1 cellular context compared by ENCODE assay signal in genomic region chr14:77157716-77158115, GRCh38.
TF ChIP-seq lines count a peak whose summit lies in the region.

No MANE protein-coding gene starts in this region.

TF ChIP-seq in H1, 55 proteins besides CTCF, POLR2A, EP300 and RAD21:
- no peak for TF ChIP-seq ASH2L (IDR thresholded peaks at IDR 0.05; ENCODE audit: low read length)
- no peak for TF ChIP-seq SP2 (IDR thresholded peaks at IDR 0.05; ENCODE audit: low read length)
- no peak for TF ChIP-seq BACH1 (IDR thresholded peaks at IDR 0.05; ENCODE audit: low read length)
- TF ChIP-seq FOSL1 (IDR thresholded peaks at IDR 0.05; ENCODE audit: insufficient read depth, low read depth, low read length), result no peak
- no peak for TF ChIP-seq SIRT6 (IDR thresholded peaks at IDR 0.05; ENCODE audit: low read length)
- TF ChIP-seq E2F6 (IDR thresholded peaks at IDR 0.05), result no peak
- TF ChIP-seq ATF2 (IDR thresholded peaks at IDR 0.05; ENCODE audit: low read length), result no peak
- no peak for TF ChIP-seq SP1 (IDR thresholded peaks at IDR 0.05; ENCODE audit: low read depth, low read length)
- no peak for TF ChIP-seq BRCA1 (IDR thresholded peaks at IDR 0.05; ENCODE audit: low read depth, low read length)
- TF ChIP-seq MAX (IDR thresholded peaks at IDR 0.05), result no peak
- no peak for TF ChIP-seq POLR2AphosphoS5 (IDR thresholded peaks at IDR 0.05; ENCODE audit: low read depth, low read length)
- no peak for TF ChIP-seq RBBP5 (IDR thresholded peaks at IDR 0.05; ENCODE audit: borderline replicate concordance, low read depth, low read length)
- TF ChIP-seq SIX5 (IDR thresholded peaks at IDR 0.05; ENCODE audit: low read depth, low read length), result no peak
- no peak for TF ChIP-seq HDAC6 (IDR thresholded peaks at IDR 0.05; ENCODE audit: low read depth, low read length)
- no peak for TF ChIP-seq CBX5 (IDR thresholded peaks at IDR 0.05; ENCODE audit: low read depth, low read length)
- TF ChIP-seq BCL11A (IDR thresholded peaks at IDR 0.05; ENCODE audit: low read depth in 2 of 2, low read length in 2 of 2), result no peak
- no peak for TF ChIP-seq SP4 (IDR thresholded peaks at IDR 0.05; ENCODE audit: low read length)
